Comparison of ENCODE assay signal across 13 cellular contexts in the genomic region with DNA sequence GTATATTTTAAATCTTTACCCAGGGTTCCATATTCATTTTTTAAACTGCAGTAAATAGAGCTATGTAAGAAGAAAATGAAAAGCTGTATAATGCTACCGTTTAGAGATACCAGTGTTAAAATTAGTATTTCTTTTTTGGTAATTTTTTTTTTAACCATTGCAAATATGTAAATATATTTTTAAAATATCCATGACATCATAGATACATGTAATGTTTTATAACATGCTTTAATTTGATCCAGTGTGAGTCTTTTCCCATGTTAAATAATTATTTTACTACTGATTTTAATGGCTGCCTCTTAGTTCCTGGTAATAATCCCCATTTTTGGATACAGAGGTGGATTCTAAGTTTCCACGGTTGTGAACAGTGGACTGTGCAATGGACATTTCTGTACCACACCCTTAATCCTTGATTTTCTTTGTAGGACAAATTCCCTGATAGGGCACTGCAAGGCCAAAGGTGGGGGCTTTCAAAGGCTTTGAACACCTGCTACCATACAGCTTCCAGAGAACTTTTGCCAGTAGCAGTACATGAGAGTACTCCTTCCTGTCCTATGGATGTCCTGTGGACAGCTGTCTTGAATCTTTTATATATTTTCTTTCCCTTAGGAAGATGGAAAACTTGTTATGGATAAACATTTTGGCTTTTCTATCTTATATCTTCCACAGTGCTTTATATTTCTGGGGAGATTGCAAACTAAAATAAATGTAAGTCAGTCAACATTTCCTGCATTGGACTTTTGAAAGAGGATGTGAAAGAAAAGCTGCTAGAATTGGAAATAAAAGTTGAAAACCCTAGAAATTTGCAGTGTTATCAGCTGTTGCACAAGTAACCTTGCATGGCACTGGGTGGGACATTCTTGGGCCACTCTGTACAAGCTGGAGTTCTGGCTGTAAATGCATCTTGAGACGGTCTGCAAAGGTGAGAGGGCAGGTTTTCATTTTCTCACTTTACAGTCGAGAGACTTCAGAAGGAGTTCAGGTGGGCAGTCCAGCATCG. TPM values are rescaled to one million over a fixed set of nuclear protein-coding genes. Genes with fewer than 3 reads are reported as not detected.
DNase-seq lines count a peak whose midpoint lies in the region; ATAC-seq and TF ChIP-seq lines count a peak whose summit lies in the region.
"Had no signal": no experiment of that assay in that cellular context is flagged by ENCODE, and none has a peak within 500 bp of the region (broad histone marks: within the 10 kb centered on the region; RNA-seq: fewer than 3 reads in every experiment).

No MANE protein-coding gene starts in this region.

- no peak overlapping the region for H2AFZ ChIP-seq in neural progenitor cell (replicated peaks)

- H3K36me3 ChIP-seq in neural progenitor cell, result no peaks in the 10 kb centered on the region

- H3F3A ChIP-seq in neural progenitor cell (ENCODE audit: low read depth), result no peaks in the 10 kb centered on the region

- peak; percentile 45 for ATAC-seq in GM19397 (IDR thresholded peaks at IDR 0.05; ENCODE audit: unreplicated experiment)
- peak; percentile 43 for ATAC-seq in HG02852 (IDR thresholded peaks at IDR 0.05; ENCODE audit: unreplicated experiment)
- no peak for ATAC-seq in foreskin keratinocyte
- ATAC-seq: PC-3 had no signal

- H3K27ac ChIP-seq in neural progenitor cell, result no peak overlapping the region
- H3K27ac ChIP-seq in foreskin keratinocyte, result no peak overlapping the region
- H3K27ac ChIP-seq: upper lobe of left lung had no signal

- H3K27ac Mint-ChIP-seq in CD14-positive monocyte, result peak overlapping the region in 5 of 7 donors; percentile 17 to 70 (median 40)
- no peak overlapping the region for H3K27ac Mint-ChIP-seq in neural progenitor cell

- H3K27me3 Mint-ChIP-seq in CD14-positive monocyte (ENCODE audit: low read depth in 3 of 3) (no peaks in the 10 kb centered on the region), neural progenitor cell (ENCODE audit: insufficient read depth, low read depth) (no peaks in the 10 kb centered on the region)

- peaks cover 86% of the 10 kb centered on the region for H4K20me1 ChIP-seq in neural progenitor cell (ENCODE audit: low read depth)

- intact Hi-C loops in CD14-positive monocyte (cut with micrococcal nuclease), result no loop called here

- no peak for TF ChIP-seq CTCF in CD14-positive monocyte (IDR thresholded peaks at IDR 0.05)
- no peak for TF ChIP-seq CTCF in neural progenitor cell (IDR thresholded peaks at IDR 0.05)
- TF ChIP-seq CTCF in foreskin keratinocyte (conservative IDR thresholded peaks at IDR 0.05), result no peak

- H3K27me3 ChIP-seq in neural progenitor cell (no peaks in the 10 kb centered on the region), foreskin keratinocyte (no peaks in the 10 kb centered on the region)
- H3K27me3 ChIP-seq: upper lobe of left lung had no signal

- DNase-seq in CD14-positive monocyte (ENCODE audit: low spot score) (no peak), MV-4-11 (lab: John Stamatoyannopoulos, UW) (peak; percentile 70), neural progenitor cell (ENCODE audit: low spot score) (no peak), GDM1 (lab: John Stamatoyannopoulos, UW) (no peak), foreskin keratinocyte (no peak), NCI-H1436 (lab: John Stamatoyannopoulos, UW) (no peak)
- DNase-seq: activated T-cell treated with anti-CD3 and anti-CD28 coated beads, Interleukin-2, amount 50 U/mL, for 1 hour; DMS153; NCI-H187; PC-3; upper lobe of left lung had no signal

- H3K4me3 Mint-ChIP-seq in CD14-positive monocyte, result no peak overlapping the region
- H3K4me3 Mint-ChIP-seq in neural progenitor cell, result no peak overlapping the region

- no peaks in the 10 kb centered on the region for H3K9me3 ChIP-seq in neural progenitor cell (ENCODE audit: low read depth)
- H3K9me3 ChIP-seq: upper lobe of left lung had no signal

- H3K4me1 ChIP-seq in neural progenitor cell (no peaks in the 10 kb centered on the region), foreskin keratinocyte (no peaks in the 10 kb centered on the region)

- H3K4me3 ChIP-seq in neural progenitor cell, result no peak overlapping the region
- H3K4me3 ChIP-seq: upper lobe of left lung had no signal

- no peak overlapping the region for H3K4me2 ChIP-seq in neural progenitor cell

- peaks cover 28% of the 10 kb centered on the region for H3K4me1 Mint-ChIP-seq in CD14-positive monocyte
- H3K4me1 Mint-ChIP-seq in neural progenitor cell, result peaks cover 6% of the 10 kb centered on the region

- peaks cover 100% of the 10 kb centered on the region for H3K79me2 ChIP-seq in neural progenitor cell (ENCODE audit: low read depth)

- H3K9me3 Mint-ChIP-seq in CD14-positive monocyte (no peaks in the 10 kb centered on the region), neural progenitor cell (no peaks in the 10 kb centered on the region)

- H3K9ac ChIP-seq in neural progenitor cell, result no peak overlapping the region

- H3K36me3 Mint-ChIP-seq in CD14-positive monocyte (peaks cover 41 to 43% of the 10 kb centered on the region in 2 donors), neural progenitor cell (peaks cover 37% of the 10 kb centered on the region)

RNA-seq across cellular contexts. Expression of a gene that starts 46.8 kb away (rescaled TPM):
- polyA plus RNA-seq in CD14-positive monocyte (1 to 10 TPM; 4.6 to 6.1 TPM), foreskin keratinocyte (8.9 and 9.6 TPM in 2 replicates)
- total RNA-seq in neural progenitor cell (ENCODE audit: low replicate concordance) (58.9 and 64.6 TPM in 2 replicates), foreskin keratinocyte (25.0 and 25.1 TPM in 2 replicates)
